Comparison of ENCODE assay signal across 29 cellular contexts in genomic region chr9:75067894-75068293, GRCh38.
"Had no signal": no experiment of that assay in that cellular context is flagged by ENCODE, and none has a peak within 500 bp of the region (broad histone marks: within the 10 kb centered on the region; RNA-seq: fewer than 3 reads in every experiment).

No MANE protein-coding gene starts in this region.

- H3K27me3 Mint-ChIP-seq: activated CD4-positive, alpha-beta T cell treated with anti-CD3 and anti-CD28 coated beads, Interleukin-2, amount 10 ng/mL, durations not matched to agents 24 days and 14 days; activated CD8-positive, alpha-beta T cell treated with anti-CD3 and anti-CD28 coated beads for 36 hours; activated naive CD4-positive, alpha-beta T cell treated with anti-CD3 and anti-CD28 coated beads, Interleukin-2, amount 50 U/mL, for 24 hours; activated naive CD8-positive, alpha-beta T cell treated with anti-CD3 and anti-CD28 coated beads, Interleukin-2, amount 10 ng/mL, durations not matched to agents 7 days and 5 days had no signal

- ATAC-seq: activated CD8-positive, alpha-beta T cell treated with anti-CD3 and anti-CD28 coated beads for 36 hours; activated T-cell treated with anti-CD3 and anti-CD28 coated beads, Interleukin-2, amount 50 U/mL, for 72 hours; body of pancreas; Panc1 had no signal

- H3K27ac Mint-ChIP-seq: activated CD4-positive, alpha-beta T cell treated with anti-CD3 and anti-CD28 coated beads, Interleukin-2, amount 10 ng/mL, durations not matched to agents 24 days and 14 days; activated CD8-positive, alpha-beta T cell treated with anti-CD3 and anti-CD28 coated beads for 36 hours; activated naive CD8-positive, alpha-beta T cell treated with anti-CD3 and anti-CD28 coated beads, Interleukin-2, amount 10 ng/mL, durations not matched to agents 7 days and 5 days; activated T-cell treated with anti-CD3 and anti-CD28 coated beads, Interleukin-2, amount 50 U/mL, for 72 hours; activated T-helper 2 cell treated with anti-CD3 and anti-CD28 coated beads, Interferon-gamma antibody, Interleukin-2, Interleukin-4, amounts not matched to agents 10 μg/mL and 5 μg/mL and 100 μg/mL, durations not matched to agents 14 hours and 24 hours and 36 hours had no signal

- H3K4me3 Mint-ChIP-seq: activated CD4-positive, alpha-beta T cell treated with anti-CD3 and anti-CD28 coated beads, Interleukin-2, amount 10 ng/mL, durations not matched to agents 24 days and 14 days; activated CD8-positive, alpha-beta T cell treated with anti-CD3 and anti-CD28 coated beads for 36 hours; activated naive CD4-positive, alpha-beta T cell treated with anti-CD3 and anti-CD28 coated beads, Interleukin-2, amount 50 U/mL, for 24 hours; activated naive CD8-positive, alpha-beta T cell treated with anti-CD3 and anti-CD28 coated beads, Interleukin-2, amount 10 ng/mL, durations not matched to agents 7 days and 5 days; activated T-cell treated with anti-CD3 and anti-CD28 coated beads, Interleukin-2, amount 50 U/mL, for 72 hours had no signal

- H3K9me3 Mint-ChIP-seq: activated CD4-positive, alpha-beta T cell treated with anti-CD3 and anti-CD28 coated beads, Interleukin-2, amount 10 ng/mL, durations not matched to agents 24 days and 14 days; activated CD8-positive, alpha-beta T cell treated with anti-CD3 and anti-CD28 coated beads for 36 hours; activated naive CD4-positive, alpha-beta T cell treated with anti-CD3 and anti-CD28 coated beads, Interleukin-2, amount 50 U/mL, for 24 hours; activated naive CD8-positive, alpha-beta T cell treated with anti-CD3 and anti-CD28 coated beads, Interleukin-2, amount 10 ng/mL, durations not matched to agents 7 days and 5 days; activated T-cell treated with anti-CD3 and anti-CD28 coated beads, Interleukin-2, amount 50 U/mL, for 72 hours; activated T-helper 2 cell treated with anti-CD3 and anti-CD28 coated beads, Interferon-gamma antibody, Interleukin-2, Interleukin-4, amounts not matched to agents 10 μg/mL and 5 μg/mL and 100 μg/mL, durations not matched to agents 14 hours and 24 hours and 36 hours had no signal

- H3K9me3 ChIP-seq: body of pancreas, breast epithelium, SJCRH30 had no signal

- H3K36me3 ChIP-seq: breast epithelium, WERI-Rb-1 had no signal

- H3K4me3 ChIP-seq: body of pancreas, breast epithelium, SJCRH30, SK-N-MC had no signal

- H3K4me1 ChIP-seq: body of pancreas, breast epithelium had no signal

- DNase-seq: activated CD4-positive, alpha-beta T cell treated with anti-CD3 and anti-CD28 coated beads, Interleukin-2, amount 10 ng/mL, durations not matched to agents 24 days and 14 days; activated CD4-positive, alpha-beta T cell treated with anti-CD3 and anti-CD28 coated beads, Interleukin-2, amount 50 U/mL, for 4 hours; activated CD4-positive, CD25-positive, alpha-beta regulatory T cell; activated CD8-positive, alpha-beta T cell treated with anti-CD3 and anti-CD28 coated beads for 36 hours; activated gamma-delta T cell; activated naive CD4-positive, alpha-beta T cell treated with Interleukin-2 at 50 U/mL for 16 hours; activated naive CD8-positive, alpha-beta T cell treated with anti-CD3 and anti-CD28 coated beads, Interleukin-2, amount 10 ng/mL, durations not matched to agents 7 days and 5 days; activated T-cell treated with anti-CD3 and anti-CD28 coated beads, Interleukin-2, amount 50 U/mL, for 1 hour; activated T-cell treated with anti-CD3 and anti-CD28 coated beads, Interleukin-2, amount 50 U/mL, for 72 hours; body of pancreas; MM.1S; MV-4-11; NCI-H1092; NCI-H1436 treated with DMSO at 0.1 percent for 48 hours; NCI-H1694 treated with DMSO at 0.1 percent for 48 hours; NCI-H2029; NCI-H345; NCI-H524 treated with DMSO at 0.1 percent for 48 hours; SHP77; SJCRH30; T1000; WERI-Rb-1 had no signal

- H3K27ac ChIP-seq: body of pancreas, breast epithelium, KMS-11, SJCRH30, SK-N-MC, WERI-Rb-1 had no signal

- FAIRE-seq: astrocyte had no signal

- H3K27me3 ChIP-seq: body of pancreas, breast epithelium, SJCRH30 had no signal
